11 cellular contexts compared by ENCODE assay signal in genomic region chr1:110542730-110543129, GRCh38. TPM values are rescaled to one million over a fixed set of nuclear protein-coding genes. Genes with fewer than 3 reads are reported as not detected.
DNase-seq lines count a peak whose midpoint lies in the region; ATAC-seq, FAIRE-seq and TF ChIP-seq lines count a peak whose summit lies in the region.
"Had no signal": no experiment of that assay in that cellular context is flagged by ENCODE, and none has a peak within 500 bp of the region (broad histone marks: within the 10 kb centered on the region; RNA-seq: fewer than 3 reads in every experiment).

No MANE protein-coding gene starts in this region.

- H3K27ac ChIP-seq in PC-3 (ENCODE audit: low read length) (no peak overlapping the region), endothelial cell of umbilical vein (ENCODE audit: insufficient read depth, low read depth, low read length) (no peak overlapping the region), esophagus squamous epithelium (no peak overlapping the region)

- intact Hi-C loops in activated CD4-positive, alpha-beta T cell treated with anti-CD3 and anti-CD28 coated beads for 36 hours (cut with DNase I, micrococcal nuclease), result no loop called here
- intact Hi-C loops in PC-3 (cut with micrococcal nuclease) (no loop called here), endothelial cell of umbilical vein (cut with micrococcal nuclease) (no loop called here), esophagus squamous epithelium (cut with DNase I) (no loop called here)

- H3K4me2 ChIP-seq in PC-3 (ENCODE audit: low read length) (no peak overlapping the region), endothelial cell of umbilical vein (ENCODE audit: insufficient read depth, low read length) (no peak overlapping the region)

- 43 to 50% methylated on average over 4 of the region's 4 CpGs for whole genome bisulfite sequencing in esophagus squamous epithelium, 2 donors

- H3K4me1 ChIP-seq in PC-3 (ENCODE audit: insufficient read depth, low read length) (no peaks in the 10 kb centered on the region), endothelial cell of umbilical vein (ENCODE audit: control insufficient read depth, extremely low read depth, insufficient read depth, low read length) (no peaks in the 10 kb centered on the region), esophagus squamous epithelium (no peaks in the 10 kb centered on the region)

- H3K9ac ChIP-seq in PC-3 (ENCODE audit: low read length), result no peak overlapping the region
- no peak overlapping the region for H3K9ac ChIP-seq in endothelial cell of umbilical vein (replicated peaks; ENCODE audit: extremely low read depth, insufficient read depth, low read length)

- FAIRE-seq in endothelial cell of umbilical vein (lab: Jason Lieb, UNC), result peak; percentile 67

- H4K20me1 ChIP-seq in PC-3 (ENCODE audit: low read length) (no peaks in the 10 kb centered on the region), endothelial cell of umbilical vein (replicated peaks; ENCODE audit: control insufficient read depth, extremely low read depth, insufficient read depth, low read length) (no peaks in the 10 kb centered on the region)

- H3K4me3 Mint-ChIP-seq in activated CD4-positive, alpha-beta T cell treated with anti-CD3 and anti-CD28 coated beads, Interleukin-2, amount 10 ng/mL, durations not matched to agents 7 days and 5 days, result no peak overlapping the region
- no peak overlapping the region for H3K4me3 Mint-ChIP-seq in activated CD4-positive, alpha-beta T cell treated with anti-CD3 and anti-CD28 coated beads for 36 hours
- H3K4me3 Mint-ChIP-seq: activated naive CD8-positive, alpha-beta T cell treated with anti-CD3 and anti-CD28 coated beads, Interleukin-2, amount 50 U/mL, for 24 hours had no signal

- peaks cover 16% of the 10 kb centered on the region for H3K27me3 Mint-ChIP-seq in activated CD4-positive, alpha-beta T cell treated with anti-CD3 and anti-CD28 coated beads, Interleukin-2, amount 10 ng/mL, durations not matched to agents 7 days and 5 days
- H3K27me3 Mint-ChIP-seq in activated CD4-positive, alpha-beta T cell treated with anti-CD3 and anti-CD28 coated beads for 36 hours, result peaks cover 14% of the 10 kb centered on the region

- no peaks in the 10 kb centered on the region for H3K9me3 ChIP-seq in PC-3 (ENCODE audit: low read length)
- no peaks in the 10 kb centered on the region for H3K9me3 ChIP-seq in endothelial cell of umbilical vein (replicated peaks; ENCODE audit: control insufficient read depth, insufficient read depth, low read length)
- H3K9me3 ChIP-seq in esophagus squamous epithelium, result no peaks in the 10 kb centered on the region

- H3K36me3 ChIP-seq in PC-3 (ENCODE audit: low read depth, low read length) (no peaks in the 10 kb centered on the region), endothelial cell of umbilical vein (ENCODE audit: control insufficient read depth in 2 of 2, extremely low read depth in 1 of 2, insufficient read depth in 2 of 2, low read length in 2 of 2) (no peaks in the 10 kb centered on the region), esophagus squamous epithelium (no peaks in the 10 kb centered on the region)

- H3K27me3 ChIP-seq in PC-3 (ENCODE audit: low read length), result peaks cover 15% of the 10 kb centered on the region; the same call in 1 of the 2 replicates
- peaks cover 0 to 3% of the 10 kb centered on the region in 2 experiments for H3K27me3 ChIP-seq in endothelial cell of umbilical vein (ENCODE audit: control insufficient read depth in 2 of 2, insufficient read depth in 2 of 2, low read length in 2 of 2)
- H3K27me3 ChIP-seq in esophagus squamous epithelium, result peaks cover 0 to 19% (median 0%) of the 10 kb centered on the region in 4 donors

- no peaks in the 10 kb centered on the region for H3K79me2 ChIP-seq in PC-3 (ENCODE audit: low read length)
- H3K79me2 ChIP-seq in endothelial cell of umbilical vein (ENCODE audit: control insufficient read depth, insufficient read depth, low read length), result no peaks in the 10 kb centered on the region

- H3F3A ChIP-seq in PC-3 (ENCODE audit: low read length, unreplicated experiment), result no peaks in the 10 kb centered on the region

- TF ChIP-seq POLR2A in endothelial cell of umbilical vein (IDR thresholded peaks at IDR 0.05; ENCODE audit: low read depth, low read length) (no peak), esophagus squamous epithelium (IDR thresholded peaks at IDR 0.05) (no peak)

- H3K9me2 ChIP-seq in PC-3 (replicated peaks; ENCODE audit: low read length), result no peaks in the 10 kb centered on the region

- H3K36me3 Mint-ChIP-seq in activated CD4-positive, alpha-beta T cell treated with anti-CD3 and anti-CD28 coated beads, Interleukin-2, amount 10 ng/mL, durations not matched to agents 7 days and 5 days (ENCODE audit: low read depth), result no peaks in the 10 kb centered on the region
- no peaks in the 10 kb centered on the region for H3K36me3 Mint-ChIP-seq in activated CD4-positive, alpha-beta T cell treated with anti-CD3 and anti-CD28 coated beads for 36 hours (ENCODE audit: low read depth)

- CTCF ChIA-PET in activated CD4-positive, alpha-beta T cell treated with anti-CD3 and anti-CD28 coated beads, Interleukin-2, amount 10 ng/mL, durations not matched to agents 7 days and 5 days (lab: Charles Lee), result interaction anchor here (0.7 to 0.9 kb wide), 3 partner anchors 10 to 18 kb away, joined by 3 to 4 read pairs (median 3); no protein-coding TSS in a partner anchor
- CTCF ChIA-PET in activated CD4-positive, alpha-beta T cell treated with anti-CD3 and anti-CD28 coated beads for 36 hours (lab: Charles Lee), result interaction anchor here (0.6 to 1.4 kb wide), 4 partner anchors 22 to 881 kb away, joined by 3 to 4 read pairs (median 3); no protein-coding TSS in a partner anchor
- CTCF ChIA-PET in PC-3 (lab: Charles Lee) (no interaction called here), endothelial cell of umbilical vein (lab: Charles Lee) (interaction anchor here (1.0 to 1.6 kb wide), 5 partner anchors 13 to 224 kb away, joined by 3 to 6 read pairs (median 3); no protein-coding TSS in a partner anchor)

- no peak overlapping the region for H3K4me3 ChIP-seq in PC-3 (ENCODE audit: low read length)
- no peak overlapping the region for H3K4me3 ChIP-seq in endothelial cell of umbilical vein (replicated peaks in 1 of 3; ENCODE audit: insufficient read depth in 1 of 3, low read depth in 1 of 3, low read length in 3 of 3)
- no peak overlapping the region for H3K4me3 ChIP-seq in skeletal muscle cell (ENCODE audit: low read depth, low read length)
- no peak overlapping the region for H3K4me3 ChIP-seq in esophagus squamous epithelium

- H2AFZ ChIP-seq in PC-3 (ENCODE audit: low read length) (no peak overlapping the region), endothelial cell of umbilical vein (ENCODE audit: low read depth, low read length) (no peak overlapping the region)

- DNase-seq in activated CD4-positive, alpha-beta T cell treated with anti-CD3 and anti-CD28 coated beads, Interleukin-2, amount 10 ng/mL, durations not matched to agents 7 days and 5 days, result peak; percentile 30
- no peak for DNase-seq in activated CD4-positive, alpha-beta T cell treated with anti-CD3 and anti-CD28 coated beads for 36 hours
- DNase-seq in PC-3 (peak; percentile 55), endothelial cell of umbilical vein (ENCODE audit: low read depth, low spot score) (peak; percentile 21), skeletal muscle cell (ENCODE audit: low read depth) (peak; percentile 11), esophagus squamous epithelium (lab: John Stamatoyannopoulos, UW) (no peak), T-helper 9 cell (no peak), NCI-H1105 treated with DMSO at 0.1 percent for 48 hours (lab: John Stamatoyannopoulos, UW) (no peak)
- DNase-seq: activated naive CD8-positive, alpha-beta T cell treated with anti-CD3 and anti-CD28 coated beads, Interleukin-2, amount 50 U/mL, for 24 hours; stimulated activated naive CD4-positive, alpha-beta T cell had no signal

- dilution Hi-C loops in endothelial cell of umbilical vein (cut with MboI; ENCODE audit: extremely low pct_ligation_motif_present, low sequenced_read_pairs), result no loop called here

- no peaks in the 10 kb centered on the region for H3K4me1 Mint-ChIP-seq in activated CD4-positive, alpha-beta T cell treated with anti-CD3 and anti-CD28 coated beads, Interleukin-2, amount 10 ng/mL, durations not matched to agents 7 days and 5 days
- no peaks in the 10 kb centered on the region for H3K4me1 Mint-ChIP-seq in activated CD4-positive, alpha-beta T cell treated with anti-CD3 and anti-CD28 coated beads for 36 hours
- H3K4me1 Mint-ChIP-seq: activated naive CD8-positive, alpha-beta T cell treated with anti-CD3 and anti-CD28 coated beads, Interleukin-2, amount 50 U/mL, for 24 hours had no signal

- POLR2A ChIA-PET in activated CD4-positive, alpha-beta T cell treated with anti-CD3 and anti-CD28 coated beads, Interleukin-2, amount 10 ng/mL, durations not matched to agents 7 days and 5 days (lab: Charles Lee), result no interaction called here
- POLR2A ChIA-PET in activated CD4-positive, alpha-beta T cell treated with anti-CD3 and anti-CD28 coated beads for 36 hours (lab: Charles Lee), result no interaction called here
- POLR2A ChIA-PET in PC-3 (lab: Charles Lee; ENCODE audit: unreplicated experiment) (no interaction called here), endothelial cell of umbilical vein (lab: Charles Lee) (no interaction called here)

- H3K9me3 Mint-ChIP-seq in activated CD4-positive, alpha-beta T cell treated with anti-CD3 and anti-CD28 coated beads, Interleukin-2, amount 10 ng/mL, durations not matched to agents 7 days and 5 days, result no peaks in the 10 kb centered on the region
- H3K9me3 Mint-ChIP-seq in activated CD4-positive, alpha-beta T cell treated with anti-CD3 and anti-CD28 coated beads for 36 hours (ENCODE audit: low read depth), result no peaks in the 10 kb centered on the region
- H3K9me3 Mint-ChIP-seq: activated naive CD8-positive, alpha-beta T cell treated with anti-CD3 and anti-CD28 coated beads, Interleukin-2, amount 50 U/mL, for 24 hours had no signal

- no peak overlapping the region for H3K27ac Mint-ChIP-seq in activated CD4-positive, alpha-beta T cell treated with anti-CD3 and anti-CD28 coated beads, Interleukin-2, amount 10 ng/mL, durations not matched to agents 7 days and 5 days
- H3K27ac Mint-ChIP-seq in activated CD4-positive, alpha-beta T cell treated with anti-CD3 and anti-CD28 coated beads for 36 hours, result no peak overlapping the region
- H3K27ac Mint-ChIP-seq: activated naive CD8-positive, alpha-beta T cell treated with anti-CD3 and anti-CD28 coated beads, Interleukin-2, amount 50 U/mL, for 24 hours had no signal

- BruUV-seq in PC-3 (replicated peaks; lab: Mats Ljungman, UMichigan) (no TSS peak), endothelial cell of umbilical vein (replicated peaks; lab: Mats Ljungman, UMichigan) (no TSS peak)

- TF ChIP-seq CTCF in PC-3 (conservative IDR thresholded peaks at IDR 0.05; ENCODE audit: low read depth, low read length) (no peak), endothelial cell of umbilical vein (IDR thresholded peaks at IDR 0.05; ENCODE audit: extremely low read depth in 1 of 2, insufficient read depth in 1 of 2, low read depth in 1 of 2, low read length in 2 of 2) (no peak), esophagus squamous epithelium (IDR thresholded peaks at IDR 0.05) (no peak)

- H3K9me1 ChIP-seq in endothelial cell of umbilical vein (replicated peaks; ENCODE audit: control insufficient read depth, extremely low read depth, insufficient read depth, low read length), result no peaks in the 10 kb centered on the region

- no peak for ATAC-seq in activated CD4-positive, alpha-beta T cell treated with anti-CD3 and anti-CD28 coated beads for 36 hours
- no peak for ATAC-seq in PC-3
- ATAC-seq: activated naive CD8-positive, alpha-beta T cell treated with anti-CD3 and anti-CD28 coated beads, Interleukin-2, amount 50 U/mL, for 24 hours had no signal

RNA-seq across cellular contexts. Expression of gene KCNA10, which starts 23.8 kb away (rescaled TPM):
- total RNA-seq in activated CD4-positive, alpha-beta T cell treated with anti-CD3 and anti-CD28 coated beads, Interleukin-2, amount 10 ng/mL, durations not matched to agents 7 days and 5 days, result not detected
- not detected for total RNA-seq in activated CD4-positive, alpha-beta T cell treated with anti-CD3 and anti-CD28 coated beads for 36 hours
- total RNA-seq in PC-3 (2014; rRNA removed) (not detected in 2 replicates), endothelial cell of umbilical vein (not detected in 2 replicates), esophagus squamous epithelium (not detected)
- not detected in 2 replicates for polyA plus RNA-seq in endothelial cell of umbilical vein
- not detected in 2 replicates for polyA plus RNA-seq in endothelial cell of umbilical vein (2011; cell fraction: cytosol; rRNA removed)
- not detected in 2 replicates for polyA plus RNA-seq in endothelial cell of umbilical vein (2011; cell fraction: nucleus; rRNA removed)
- polyA plus RNA-seq in endothelial cell of umbilical vein (2012), result not detected in 2 replicates
- not detected in 2 replicates for polyA minus RNA-seq in endothelial cell of umbilical vein
- polyA minus RNA-seq in endothelial cell of umbilical vein (2011; cell fraction: cytosol; rRNA and poly(A)+ RNA removed), result not detected
- polyA minus RNA-seq in endothelial cell of umbilical vein (2011; cell fraction: nucleus; rRNA and poly(A)+ RNA removed), result not detected in 2 replicates
- polyA plus RNA-seq: AG04450 had no signal

Comparison
In these comparisons a context has a peak if more than half of its experiments do, and no peak if none do; other contexts are left out.
1. DNase-seq: peak in activated CD4-positive, alpha-beta T cell treated with anti-CD3 and anti-CD28 coated beads, Interleukin-2, amount 10 ng/mL, durations not matched to agents 7 days and 5 days (single experiment), PC-3 (single experiment), endothelial cell of umbilical vein (single experiment) and skeletal muscle cell (single experiment); none in activated CD4-positive, alpha-beta T cell treated with anti-CD3 and anti-CD28 coated beads for 36 hours (single experiment), esophagus squamous epithelium (single experiment), T-helper 9 cell (single experiment) and NCI-H1105 treated with DMSO at 0.1 percent for 48 hours (single experiment).